ENCODE assay signal across 1 cellular context in the genomic region with DNA sequence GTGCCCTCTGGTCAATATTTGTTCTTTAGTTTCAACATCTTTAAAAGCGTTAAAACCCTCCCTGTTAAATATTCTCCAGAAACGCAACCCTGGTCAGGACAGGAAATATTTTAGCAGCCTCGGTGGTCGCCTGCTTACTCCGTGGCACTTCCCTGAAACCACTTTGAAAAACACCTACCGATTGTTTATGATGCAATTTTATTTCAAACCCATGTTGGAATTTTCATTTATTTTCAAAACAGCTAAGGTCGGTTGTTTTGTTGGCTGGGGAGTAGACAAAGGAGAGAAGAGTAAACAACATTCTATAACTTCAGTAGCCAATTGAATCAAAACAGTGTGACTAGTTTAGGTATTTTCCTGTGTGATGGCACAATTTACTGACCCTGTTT.
A peak's percentile ranks its signal among the peaks of the same experiment; 100 is the strongest.
TF ChIP-seq lines count a peak whose summit lies in the region.

No MANE protein-coding gene starts in this region.

TF ChIP-seq in H1, 55 proteins besides CTCF, POLR2A, EP300 and RAD21:
- TF ChIP-seq TCF12 (IDR thresholded peaks at IDR 0.05; ENCODE audit: low read depth, low read length) (no peak), SUZ12 (IDR thresholded peaks at IDR 0.05; ENCODE audit: low read length) (0 out of 2 replicates have a peak, but pooled peaks have one; percentile 11), NANOG (IDR thresholded peaks at IDR 0.05; ENCODE audit: insufficient read depth, low read depth, low read length, poor library complexity, severe bottlenecking) (no peak), TAF1 (IDR thresholded peaks at IDR 0.05; ENCODE audit: low read depth, low read length) (no peak), HDAC2 (IDR thresholded peaks at IDR 0.05; ENCODE audit: borderline replicate concordance in 1 of 2, low read depth in 2 of 2, low read length in 2 of 2) (no peak), KDM5A (IDR thresholded peaks at IDR 0.05; ENCODE audit: low read length) (no peak)
